In genomic region chr11:579830-580601, GRCh38 we compare ENCODE assay signal across 3 cellular contexts.
TF ChIP-seq lines count a peak whose summit lies in the region.

No MANE protein-coding gene starts in this region.

TF ChIP-seq in GM23338, 12 proteins besides CTCF, POLR2A, EP300 and RAD21:
- TF ChIP-seq EZH2phosphoT487 (IDR thresholded peaks at IDR 0.05; ENCODE audit: unreplicated experiment) (no peak), POLR2AphosphoS5 (IDR thresholded peaks at IDR 0.05; ENCODE audit: low read depth) (no peak), CREB1 (CRISPR knock-in tag; IDR thresholded peaks at IDR 0.05; ENCODE audit: low read depth) (no peak), JUNB (IDR thresholded peaks at IDR 0.05; ENCODE audit: unreplicated experiment) (no peak), EZH2 (IDR thresholded peaks at IDR 0.05; ENCODE audit: low read depth, unreplicated experiment) (no peak), ZNF114 (CRISPR knock-in tag; IDR thresholded peaks at IDR 0.05) (no peak)

TF ChIP-seq in GM12878, 131 proteins besides CTCF, POLR2A, EP300 and RAD21:
- TF ChIP-seq PAX8 (IDR thresholded peaks at IDR 0.05) = no peak

TF ChIP-seq in liver, 16 proteins besides CTCF, POLR2A, EP300 and RAD21:
- TF ChIP-seq SP1 (IDR thresholded peaks at IDR 0.05) (peak; percentile 43), RXRA (IDR thresholded peaks at IDR 0.05) (peak; percentile 77 to 96), GABPA (IDR thresholded peaks at IDR 0.05 in 1 of 2, conservative IDR thresholded peaks at IDR 0.05 in 1 of 2) (peak in 1 of 2 donors; percentile 47), MAX (IDR thresholded peaks at IDR 0.05) (peak; percentile 78), HNF4A (conservative IDR thresholded peaks at IDR 0.05) (peak; percentile 73 to 94), HNF4G (IDR thresholded peaks at IDR 0.05) (no peak), TAF1 (conservative IDR thresholded peaks at IDR 0.05) (no peak), ZBTB33 (IDR thresholded peaks at IDR 0.05) (peak; percentile 70), JUND (IDR thresholded peaks at IDR 0.05) (peak in 1 of 2 donors; percentile 77), REST (IDR thresholded peaks at IDR 0.05) (no peak), ATF3 (IDR thresholded peaks at IDR 0.05) (peak; percentile 63), NR2F2 (IDR thresholded peaks at IDR 0.05) (no peak), EGR1 (IDR thresholded peaks at IDR 0.05; ENCODE audit: low read depth in 2 of 2) (peak in 1 of 2 donors; percentile 32), FOXA1 (IDR thresholded peaks at IDR 0.05) (no peak), FOXA2 (IDR thresholded peaks at IDR 0.05) (peak; percentile 54), YY1 (IDR thresholded peaks at IDR 0.05) (no peak)
TF ChIP-seq in liver: peak in this region for 10.
